26 cellular contexts compared by ENCODE assay signal in the genomic region with DNA sequence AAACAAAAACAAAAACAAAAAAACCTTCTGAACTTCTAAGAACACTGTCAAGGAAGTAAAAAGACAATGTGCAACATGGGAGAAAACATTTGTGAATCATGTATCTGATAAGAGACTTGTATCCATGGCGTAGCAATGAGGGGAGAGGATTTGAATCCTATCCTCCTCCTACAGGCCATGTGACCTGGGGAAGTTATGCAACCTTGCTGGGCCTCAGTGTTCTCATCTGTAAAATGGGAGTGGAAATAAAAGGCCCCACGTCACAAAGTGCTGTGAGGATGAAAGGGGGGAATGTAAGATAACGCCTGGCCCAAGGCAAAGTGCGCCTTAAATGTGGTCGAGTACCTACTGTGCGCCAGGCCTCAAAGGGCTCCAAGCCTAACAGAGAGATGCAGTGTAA.
"Had no signal": no experiment of that assay in that cellular context is flagged by ENCODE, and none has a peak within 500 bp of the region (broad histone marks: within the 10 kb centered on the region; RNA-seq: fewer than 3 reads in every experiment).

No MANE protein-coding gene starts in this region.

- H3K27ac ChIP-seq: ascending aorta, SJCRH30, SK-N-MC had no signal

- H3K36me3 Mint-ChIP-seq: activated CD8-positive, alpha-beta memory T cell treated with anti-CD3 and anti-CD28 coated beads, Interleukin-2, amount 10 ng/mL, durations not matched to agents 7 days and 5 days; activated naive CD8-positive, alpha-beta T cell treated with anti-CD3 and anti-CD28 coated beads for 36 hours had no signal

- H3K27ac Mint-ChIP-seq: activated CD4-positive, alpha-beta memory T cell treated with anti-CD3 and anti-CD28 coated beads, Interleukin-2, amount 10 ng/mL, durations not matched to agents 7 days and 5 days; activated CD8-positive, alpha-beta memory T cell treated with anti-CD3 and anti-CD28 coated beads, Interleukin-2, amount 10 ng/mL, durations not matched to agents 7 days and 5 days; activated naive CD8-positive, alpha-beta T cell treated with anti-CD3 and anti-CD28 coated beads for 36 hours; activated T-cell treated with anti-CD3 and anti-CD28 coated beads, Interleukin-2, amount 50 U/mL, for 72 hours; activated T-helper 17 cell treated with anti-CD3 and anti-CD28 coated beads, Interleukin-2, amount 50 U/mL, for 72 hours had no signal

- H3K9me3 Mint-ChIP-seq: activated CD4-positive, alpha-beta memory T cell treated with anti-CD3 and anti-CD28 coated beads, Interleukin-2, amount 10 ng/mL, durations not matched to agents 7 days and 5 days; activated naive CD8-positive, alpha-beta T cell treated with anti-CD3 and anti-CD28 coated beads for 36 hours; activated T-cell treated with anti-CD3 and anti-CD28 coated beads, Interleukin-2, amount 50 U/mL, for 72 hours; activated T-helper 17 cell treated with anti-CD3 and anti-CD28 coated beads, Interleukin-2, amount 50 U/mL, for 72 hours had no signal

- ATAC-seq: activated CD8-positive, alpha-beta memory T cell treated with anti-CD3 and anti-CD28 coated beads, Interleukin-2, amount 10 ng/mL, durations not matched to agents 7 days and 5 days; activated T-cell treated with anti-CD3 and anti-CD28 coated beads, Interleukin-2, amount 50 U/mL, for 72 hours; activated T-helper 17 cell treated with anti-CD3 and anti-CD28 coated beads, Interleukin-2, amount 50 U/mL, for 72 hours; Panc1 had no signal

- DNase-seq: activated CD4-positive, alpha-beta memory T cell treated with anti-CD3 and anti-CD28 coated beads, Interleukin-2, amount 10 ng/mL, durations not matched to agents 7 days and 5 days; activated CD4-positive, alpha-beta T cell treated with anti-CD3 and anti-CD28 coated beads for 1 hour; activated CD4-positive, alpha-beta T cell treated with anti-CD3 and anti-CD28 coated beads for 48 hours; activated CD4-positive, CD25-positive, alpha-beta regulatory T cell; activated CD8-positive, alpha-beta memory T cell treated with anti-CD3 and anti-CD28 coated beads for 24 hours; activated CD8-positive, alpha-beta memory T cell treated with anti-CD3 and anti-CD28 coated beads, Interleukin-2, amount 10 ng/mL, durations not matched to agents 7 days and 5 days; activated effector memory CD4-positive, alpha-beta T cell treated with anti-CD3 and anti-CD28 coated beads, Interleukin-2, amount 50 U/mL, for 16 hours; activated naive CD4-positive, alpha-beta T cell; activated naive CD4-positive, alpha-beta T cell treated with anti-CD3 and anti-CD28 coated beads, Interleukin-2, amount 50 U/mL, for 16 hours; activated naive CD8-positive, alpha-beta T cell treated with anti-CD3 and anti-CD28 coated beads for 36 hours; activated T-cell treated with anti-CD3 and anti-CD28 coated beads, Interleukin-2, amount 50 U/mL, for 1 hour; activated T-cell treated with anti-CD3 and anti-CD28 coated beads, Interleukin-2, amount 50 U/mL, for 72 hours; amygdala; NCI-H1092 treated with DMSO at 0.1 percent for 48 hours; NCI-H146; NCI-H2029 treated with DMSO at 0.1 percent for 48 hours; NCI-H510A; SHP77; SJCRH30; T1000; WERI-Rb-1 had no signal

- H3K4me3 ChIP-seq: ascending aorta, cardiac muscle cell, SJCRH30, SK-N-MC had no signal

- H3K27me3 ChIP-seq: ascending aorta had no signal

- H3K36me3 ChIP-seq: ascending aorta, cardiac muscle cell, SJCRH30 had no signal

- H3K9me3 ChIP-seq: ascending aorta, SJCRH30 had no signal

- H3K4me3 Mint-ChIP-seq: activated CD4-positive, alpha-beta memory T cell treated with anti-CD3 and anti-CD28 coated beads, Interleukin-2, amount 10 ng/mL, durations not matched to agents 7 days and 5 days; activated CD8-positive, alpha-beta memory T cell treated with anti-CD3 and anti-CD28 coated beads, Interleukin-2, amount 10 ng/mL, durations not matched to agents 7 days and 5 days; activated naive CD8-positive, alpha-beta T cell treated with anti-CD3 and anti-CD28 coated beads for 36 hours; activated T-cell treated with anti-CD3 and anti-CD28 coated beads, Interleukin-2, amount 50 U/mL, for 72 hours; activated T-helper 17 cell treated with anti-CD3 and anti-CD28 coated beads, Interleukin-2, amount 50 U/mL, for 72 hours had no signal

- H3K4me1 Mint-ChIP-seq: activated CD4-positive, alpha-beta memory T cell treated with anti-CD3 and anti-CD28 coated beads, Interleukin-2, amount 10 ng/mL, durations not matched to agents 7 days and 5 days; activated CD8-positive, alpha-beta memory T cell treated with anti-CD3 and anti-CD28 coated beads, Interleukin-2, amount 10 ng/mL, durations not matched to agents 7 days and 5 days; activated T-helper 17 cell treated with anti-CD3 and anti-CD28 coated beads, Interleukin-2, amount 50 U/mL, for 72 hours had no signal

- H3K4me1 ChIP-seq: ascending aorta had no signal
